In genomic region chr9:71355884-71356283, GRCh38 we compare ENCODE assay signal across 29 cellular contexts.
DNase-seq lines count a peak whose midpoint lies in the region; ATAC-seq and TF ChIP-seq lines count a peak whose summit lies in the region.
"Had no signal": no experiment of that assay in that cellular context is flagged by ENCODE, and none has a peak within 500 bp of the region (broad histone marks: within the 10 kb centered on the region; RNA-seq: fewer than 3 reads in every experiment).

No MANE protein-coding gene starts in this region.

- no peak overlapping the region for H3K56ac ChIP-seq in H9 (ENCODE audit: insufficient read length, low read depth, low read length)

- no peak overlapping the region for H3K4me2 ChIP-seq in H9 (ENCODE audit: insufficient read depth, insufficient read length, low read length)

- whole genome bisulfite sequencing in H9 (ENCODE audit: extremely low coverage, insufficient read length, low lambda C conversion rate): no CpG with 5 or more reads among the region's 4 CpGs

- H3K27ac Mint-ChIP-seq in H9 (no peak overlapping the region), neural crest cell (ENCODE audit: unreplicated experiment) (no peak overlapping the region), nephron progenitor cell (no peak overlapping the region)
- H3K27ac Mint-ChIP-seq: activated CD8-positive, alpha-beta T cell treated with anti-CD3 and anti-CD28 coated beads for 36 hours; activated naive CD8-positive, alpha-beta T cell; activated T-helper 2 cell treated with anti-CD3 and anti-CD28 coated beads, Interferon-gamma antibody, Interleukin-2, Interleukin-4, amounts not matched to agents 10 μg/mL and 5 μg/mL and 100 μg/mL, durations not matched to agents 14 hours and 24 hours and 36 hours; CD4-positive, alpha-beta T cell; stimulated activated memory B cell treated with anti-CD40 and anti-IgM and Interleukin-4, amounts not matched to agents 10 μg/mL and 1 μg/mL and 100 μg/mL, for 72 hours; T-helper 17 cell had no signal

- H3K36me3 Mint-ChIP-seq in H9 (ENCODE audit: insufficient read depth in 1 of 3, low read depth in 3 of 3): no peaks in the 10 kb centered on the region; a peak in 1 of 7 replicates
- H3K36me3 Mint-ChIP-seq in neural crest cell (ENCODE audit: low read depth): no peaks in the 10 kb centered on the region
- H3K36me3 Mint-ChIP-seq in nephron progenitor cell (ENCODE audit: low read depth): no peaks in the 10 kb centered on the region
- H3K36me3 Mint-ChIP-seq: activated naive CD8-positive, alpha-beta T cell; stimulated activated memory B cell treated with anti-CD40 and anti-IgM and Interleukin-4, amounts not matched to agents 10 μg/mL and 1 μg/mL and 100 μg/mL, for 72 hours had no signal

- no peak overlapping the region for H4K5ac ChIP-seq in H9 (ENCODE audit: insufficient read length, low read depth, low read length)

- no peak for ATAC-seq in GM21367 (IDR thresholded peaks at IDR 0.05; ENCODE audit: unreplicated experiment)
- ATAC-seq: activated CD8-positive, alpha-beta T cell treated with anti-CD3 and anti-CD28 coated beads for 36 hours; K562; mucosa of descending colon; stimulated activated memory B cell treated with anti-CD40 and anti-IgM and Interleukin-4, amounts not matched to agents 10 μg/mL and 1 μg/mL and 100 μg/mL, for 72 hours; T-helper 17 cell had no signal

- no peak overlapping the region for H2AK5ac ChIP-seq in H9 (ENCODE audit: insufficient read length, low read length)

- H3K27ac ChIP-seq in H9 (ENCODE audit: insufficient read length, low read depth, low read length) (no peak overlapping the region), SK-N-MC (peak overlapping the region; percentile 98; the same call in 1 of the 2 replicates)
- H3K27ac ChIP-seq: 22Rv1, sigmoid colon, SJCRH30, suprapubic skin had no signal

- H2AFZ ChIP-seq in H9 (ENCODE audit: low read length): no peak overlapping the region

- H3K4me3 ChIP-seq in SK-N-MC: no peak overlapping the region
- H3K4me3 ChIP-seq: HAP-1, K562, lung, mucosa of descending colon, sigmoid colon, SJCRH30, suprapubic skin had no signal

- no peaks in the 10 kb centered on the region for H3K27me3 ChIP-seq in H9 (ENCODE audit: insufficient read depth, low read length)
- H3K27me3 ChIP-seq: sigmoid colon, SJCRH30, suprapubic skin had no signal

- H3K14ac ChIP-seq in H9 (ENCODE audit: insufficient read depth, low read length): no peak overlapping the region

- no peaks in the 10 kb centered on the region for H4K20me1 ChIP-seq in H9 (ENCODE audit: control insufficient read depth, insufficient read depth, insufficient read length)

- H4K91ac ChIP-seq in H9 (ENCODE audit: insufficient read length, low read depth, low read length): no peak overlapping the region

- H2BK120ac ChIP-seq in H9 (ENCODE audit: low read depth, low read length, poor library complexity, severe bottlenecking): no peak overlapping the region

- peaks cover 4% of the 10 kb centered on the region; the same call in 1 of the 2 replicates for H3K4me1 ChIP-seq in H9 (ENCODE audit: insufficient read depth, low read length)
- H3K4me1 ChIP-seq: HAP-1, sigmoid colon, SJCRH30, suprapubic skin had no signal

- no peaks in the 10 kb centered on the region for H3K9me3 ChIP-seq in H9 (ENCODE audit: control insufficient read depth, low read depth, low read length)
- no peaks in the 10 kb centered on the region for H3K9me3 ChIP-seq in SK-N-MC (ENCODE audit: low read depth, low read length)
- H3K9me3 ChIP-seq: HAP-1, mucosa of descending colon, sigmoid colon, SJCRH30, suprapubic skin had no signal

- no peak overlapping the region for H2BK20ac ChIP-seq in H9 (ENCODE audit: low read depth, low read length, poor library complexity, severe bottlenecking)

- no peak overlapping the region for H2BK12ac ChIP-seq in H9 (ENCODE audit: insufficient read length, low read depth, low read length)

- H3K36me3 ChIP-seq in SK-N-MC (ENCODE audit: insufficient read depth, low read length): no peaks in the 10 kb centered on the region
- H3K36me3 ChIP-seq: HAP-1, sigmoid colon, SJCRH30, suprapubic skin had no signal

- no peak overlapping the region for H4K8ac ChIP-seq in H9 (replicated peaks; ENCODE audit: insufficient read length, low read depth, low read length)

- DNase-seq in DMS 273 (lab: John Stamatoyannopoulos, UW; ENCODE audit: unreplicated experiment) (peak; percentile 41), DMS 273 treated with DMSO at 0.1 percent for 48 hours (lab: John Stamatoyannopoulos, UW) (no peak), H9 (peak; percentile 37), SK-N-MC (ENCODE audit: low read depth, low spot score) (no peak), neural crest cell (ENCODE audit: low read depth, low spot score) (no peak), nephron progenitor cell (no peak), activated gamma-delta T cell (lab: John Stamatoyannopoulos, UW) (no peak)
- DNase-seq: activated CD8-positive, alpha-beta T cell treated with anti-CD3 and anti-CD28 coated beads for 36 hours; anterior cingulate cortex; CD4-positive, alpha-beta T cell; effector CD4-positive, alpha-beta T cell; mucosa of descending colon; NCI-H1092 treated with DMSO at 0.1 percent for 48 hours; NCI-H2029 treated with DMSO at 0.1 percent for 48 hours; NCI-H510A treated with DMSO at 0.1 percent for 48 hours; posterior cingulate gyrus; sigmoid colon; SJCRH30; stimulated activated CD4-positive, alpha-beta T cell treated with anti-CD3 and anti-CD28 coated beads, Interleukin-4, amount 100 ng/mL, for 4 hours; T-helper 17 cell had no signal

- no peaks in the 10 kb centered on the region for H3K27me3 Mint-ChIP-seq in H9 (ENCODE audit: low read depth)
- no peaks in the 10 kb centered on the region for H3K27me3 Mint-ChIP-seq in neural crest cell (ENCODE audit: low read depth)
- no peaks in the 10 kb centered on the region for H3K27me3 Mint-ChIP-seq in nephron progenitor cell (ENCODE audit: low read depth, poor library complexity)
- H3K27me3 Mint-ChIP-seq: stimulated activated memory B cell treated with anti-CD40 and anti-IgM and Interleukin-4, amounts not matched to agents 10 μg/mL and 1 μg/mL and 100 μg/mL, for 72 hours had no signal

- H3T11ph ChIP-seq in H9 (ENCODE audit: low read length): no peak overlapping the region

- H3K9me3 Mint-ChIP-seq in H9 (no peaks in the 10 kb centered on the region; a peak in 2 of 5 replicates), neural crest cell (no peaks in the 10 kb centered on the region), nephron progenitor cell (no peaks in the 10 kb centered on the region)
- H3K9me3 Mint-ChIP-seq: activated CD8-positive, alpha-beta T cell treated with anti-CD3 and anti-CD28 coated beads for 36 hours; activated T-helper 2 cell treated with anti-CD3 and anti-CD28 coated beads, Interferon-gamma antibody, Interleukin-2, Interleukin-4, amounts not matched to agents 10 μg/mL and 5 μg/mL and 100 μg/mL, durations not matched to agents 14 hours and 24 hours and 36 hours; CD4-positive, alpha-beta T cell; stimulated activated memory B cell treated with anti-CD40 and anti-IgM and Interleukin-4, amounts not matched to agents 10 μg/mL and 1 μg/mL and 100 μg/mL, for 72 hours had no signal

- H3K4me3 Mint-ChIP-seq in H9: no peak overlapping the region
- no peak overlapping the region for H3K4me3 Mint-ChIP-seq in neural crest cell
- no peak overlapping the region for H3K4me3 Mint-ChIP-seq in nephron progenitor cell
- H3K4me3 Mint-ChIP-seq: activated CD8-positive, alpha-beta T cell treated with anti-CD3 and anti-CD28 coated beads for 36 hours; activated naive CD8-positive, alpha-beta T cell; CD4-positive, alpha-beta T cell; stimulated activated memory B cell treated with anti-CD40 and anti-IgM and Interleukin-4, amounts not matched to agents 10 μg/mL and 1 μg/mL and 100 μg/mL, for 72 hours; T-helper 17 cell had no signal

- peak; percentile 70 for TF ChIP-seq CTCF in H9 (conservative IDR thresholded peaks at IDR 0.05)
- peak; percentile 25 for TF ChIP-seq CTCF in neural crest cell (conservative IDR thresholded peaks at IDR 0.05)
- no peak for TF ChIP-seq CTCF in nephron progenitor cell (IDR thresholded peaks at IDR 0.05)

- no peaks in the 10 kb centered on the region for H3K79me2 ChIP-seq in H9 (ENCODE audit: insufficient read depth, low read length)

- no peaks in the 10 kb centered on the region for H3K23me2 ChIP-seq in H9 (ENCODE audit: insufficient read length, low read depth, low read length, poor library complexity, severe bottlenecking)

- H2BK5ac ChIP-seq in H9 (ENCODE audit: insufficient read length, low read length): no peak overlapping the region

- H3K9ac ChIP-seq in H9 (ENCODE audit: extremely low read depth, insufficient read length, low read length) (no peak overlapping the region), SK-N-MC (ENCODE audit: insufficient read length) (no peak overlapping the region)

- no peak overlapping the region for H3K4ac ChIP-seq in H9 (ENCODE audit: low read depth, low read length)

- H3K79me1 ChIP-seq in H9 (ENCODE audit: insufficient read depth, low read depth, low read length, poor library complexity, severe bottlenecking): no peaks in the 10 kb centered on the region

- H3K23ac ChIP-seq in H9 (ENCODE audit: insufficient read length, low read depth, low read length): no peak overlapping the region

- H3K4me1 Mint-ChIP-seq in H9: peaks cover 26 to 30% of the 10 kb centered on the region in 2 experiments
- H3K4me1 Mint-ChIP-seq in neural crest cell: no peaks in the 10 kb centered on the region
- no peaks in the 10 kb centered on the region for H3K4me1 Mint-ChIP-seq in nephron progenitor cell
- H3K4me1 Mint-ChIP-seq: stimulated activated memory B cell treated with anti-CD40 and anti-IgM and Interleukin-4, amounts not matched to agents 10 μg/mL and 1 μg/mL and 100 μg/mL, for 72 hours had no signal

- H3K18ac ChIP-seq in H9 (ENCODE audit: insufficient read length, low read depth, low read length): no peak overlapping the region

- no peak overlapping the region for H2BK15ac ChIP-seq in H9 (ENCODE audit: low read depth, low read length)

Comparison
In these comparisons a context has a peak if more than half of its experiments do, and no peak if none do; other contexts are left out.
1. DNase-seq: peak in DMS 273 (single experiment) and H9 (single experiment); none in DMS 273 treated with DMSO at 0.1 percent for 48 hours (single experiment), SK-N-MC (single experiment), neural crest cell (single experiment), nephron progenitor cell (single experiment) and activated gamma-delta T cell (single experiment).